In genomic region chr6:16206595-16207037, GRCh38 we compare ENCODE assay signal across 8 cellular contexts. TPM values are rescaled to one million over a fixed set of nuclear protein-coding genes. Genes with fewer than 3 reads are reported as not detected.
DNase-seq lines count a peak whose midpoint lies in the region; ATAC-seq, FAIRE-seq and TF ChIP-seq lines count a peak whose summit lies in the region.

No MANE protein-coding gene starts in this region.

- peak overlapping the region; percentile 9; the same call in 1 of the 2 replicates for H3K4me2 ChIP-seq in OCI-LY3 (ENCODE audit: low read length)

- TF ChIP-seq CTCF in OCI-LY3 (IDR thresholded peaks at IDR 0.05; ENCODE audit: low read depth, low read length) (peak; percentile 74), pancreas (IDR thresholded peaks at IDR 0.05) (peak; percentile 91 to 97 (median 93))

- H3K4me3 ChIP-seq in OCI-LY3 (ENCODE audit: low read length): no peak overlapping the region
- no peak overlapping the region for H3K4me3 ChIP-seq in pancreas

- 2 to 8% methylated on average over 6 of the region's 6 CpGs for WGBS in pancreas, 2 donors

- H3K4me1 ChIP-seq in OCI-LY3 (ENCODE audit: low read length) (peaks cover 16% of the 10 kb centered on the region), pancreas (peaks cover 0 to 3% (median 0%) of the 10 kb centered on the region in 3 donors)

- FAIRE-seq in pancreas (lab: Jason Lieb, UNC): peak; percentile 80

- intact Hi-C loops in pancreas (cut with DNase I): loop anchor here in 2 of 3 donors (5.0 to 10.0 kb wide), 2 partner anchors 512 to 514 kb away; no protein-coding TSS in a partner anchor

- H3K9ac ChIP-seq in OCI-LY3 (ENCODE audit: low read length): no peak overlapping the region

- H3K9me3 ChIP-seq in OCI-LY3 (ENCODE audit: insufficient read depth, low read length): no peaks in the 10 kb centered on the region
- no peaks in the 10 kb centered on the region for H3K9me3 ChIP-seq in pancreas

- peak; percentile 76 to 98 (median 95) for ATAC-seq in pancreas
- no peak for ATAC-seq in HG02970 (IDR thresholded peaks at IDR 0.05; ENCODE audit: low FRiP score, unreplicated experiment)

- H3K27me3 ChIP-seq in OCI-LY3 (ENCODE audit: low read depth, low read length): peaks cover 15% of the 10 kb centered on the region; the same call in 1 of the 2 replicates
- H3K27me3 ChIP-seq in pancreas: no peaks in the 10 kb centered on the region

- peak; percentile 81 for DNase-seq in ELF-1 (ENCODE audit: low read depth, low spot score)
- peak; percentile 80 for DNase-seq in HS-5 (ENCODE audit: low read depth)
- peak; percentile 5 for DNase-seq in activated gamma-delta T cell treated with anti-CD3 and anti-CD28 coated beads, Interleukin-2, amount 50 U/mL, for 16 hours (ENCODE audit: low read depth)
- DNase-seq in glomerular endothelial cell (ENCODE audit: extremely low read depth, low read depth, low spot score): peak; percentile 85
- peak in 2 of 6 donors; percentile 41 to 73 for DNase-seq in pancreas
- no peak for DNase-seq in cortex of kidney (lab: John Stamatoyannopoulos, UW)

- H3K27ac ChIP-seq in OCI-LY3 (ENCODE audit: low read length): no peak overlapping the region
- no peak overlapping the region for H3K27ac ChIP-seq in pancreas

- no peaks in the 10 kb centered on the region for H3K79me2 ChIP-seq in OCI-LY3 (ENCODE audit: low read length)

- H3K36me3 ChIP-seq in OCI-LY3 (replicated peaks; ENCODE audit: low read depth, low read length) (no peaks in the 10 kb centered on the region), pancreas (no peaks in the 10 kb centered on the region)

- no peak overlapping the region for H2AFZ ChIP-seq in OCI-LY3 (ENCODE audit: low read depth, low read length)

- no peaks in the 10 kb centered on the region for H4K20me1 ChIP-seq in OCI-LY3 (ENCODE audit: insufficient read depth, low read length)

RNA-seq across cellular contexts. Expression of gene GMPR, which starts 31.8 kb away (rescaled TPM):
- 26.6 and 28.8 TPM in 2 replicates for total RNA-seq in glomerular endothelial cell
- total RNA-seq in pancreas: 10 to 100 TPM in 1 of 6 donors, 1 to 10 TPM in 5; 4.5 to 11.1 (median 5.6) TPM
- 10 to 100 TPM; 18.6 to 25.9 TPM for polyA plus RNA-seq in pancreas
